In genomic region chr19:6677924-6678689, GRCh38 we compare ENCODE assay signal across 11 cellular contexts. TPM values are rescaled to one million over a fixed set of nuclear protein-coding genes. Genes with fewer than 3 reads are reported as not detected.
DNase-seq lines count a peak whose midpoint lies in the region; ATAC-seq and TF ChIP-seq lines count a peak whose summit lies in the region.
"Had no signal": no experiment of that assay in that cellular context is flagged by ENCODE, and none has a peak within 500 bp of the region (broad histone marks: within the 10 kb centered on the region; RNA-seq: fewer than 3 reads in every experiment).

No MANE protein-coding gene starts in this region.

- peak overlapping the region; percentile 49 for H3K4me3 ChIP-seq in H7 (ENCODE audit: insufficient read depth, low read depth, low read length)

- H3K27me3 ChIP-seq in H7 (ENCODE audit: control insufficient read depth, insufficient read depth, low read length) (no peaks in the 10 kb centered on the region), foreskin keratinocyte (peaks cover 2% of the 10 kb centered on the region)

- no peaks in the 10 kb centered on the region for H3K4me1 ChIP-seq in foreskin keratinocyte

- TF ChIP-seq CTCF in foreskin keratinocyte (conservative IDR thresholded peaks at IDR 0.05): no peak

- peak; percentile 24 for ATAC-seq in foreskin keratinocyte
- no peak for ATAC-seq in HG03342 (IDR thresholded peaks at IDR 0.05; ENCODE audit: unreplicated experiment)

- DNase-seq in H7: peak; percentile 95
- peak; percentile 90 for DNase-seq in activated CD8-positive, alpha-beta memory T cell treated with anti-CD3 and anti-CD28 coated beads for 24 hours
- DNase-seq in foreskin keratinocyte: peak in 1 of 2 donors; percentile 21
- DNase-seq in stimulated activated CD4-positive, alpha-beta T cell treated with anti-CD3 and anti-CD28 coated beads, Interleukin-2, amount 100 ng/mL, for 24 hours: peak; percentile 64 to 77
- DNase-seq in NCI-H510A treated with DMSO at 0.1 percent for 48 hours (lab: John Stamatoyannopoulos, UW): no peak
- no peak for DNase-seq in occipital lobe (lab: John Stamatoyannopoulos, UW)
- no peak for DNase-seq in NCI-H187 treated with DMSO at 0.1 percent for 48 hours (lab: John Stamatoyannopoulos, UW)

- peaks cover 3% of the 10 kb centered on the region for H3K36me3 ChIP-seq in H7 (replicated peaks; ENCODE audit: control insufficient read depth, insufficient read depth, low read length)

- H3K27ac ChIP-seq in foreskin keratinocyte: no peak overlapping the region
- H3K27ac ChIP-seq: VCaP had no signal

RNA-seq across cellular contexts. Expression of gene TNFSF14, which starts 8.1 kb away (rescaled TPM):
- total RNA-seq in H7 (2014; rRNA removed; shearing (Covaris generic)): 0.14 TPM in 1 of 2 replicates, not detected in the other
- total RNA-seq in foreskin keratinocyte (not detected in 2 replicates), occipital lobe (not detected)
- polyA plus RNA-seq in foreskin keratinocyte: not detected in 2 replicates
- total RNA-seq: fibroblast of lung, M059J had no signal
- polyA plus RNA-seq: fibroblast of lung had no signal

RNA-seq across cellular contexts. Expression of gene C3, which starts 42.3 kb away (rescaled TPM):
- total RNA-seq in H7 (2014; rRNA removed; shearing (Covaris generic)): 13.4 and 20.2 TPM in 2 replicates
- 3.4 and 4.8 TPM in 2 replicates for total RNA-seq in foreskin keratinocyte
- 4.6 and 5.2 TPM in 2 replicates for polyA plus RNA-seq in foreskin keratinocyte
- total RNA-seq in occipital lobe: 12.3 TPM

RNA-seq across cellular contexts. Expression of gene GPR108, which starts 59.3 kb away (rescaled TPM):
- 60.7 and 61.7 TPM in 2 replicates for total RNA-seq in H7 (2014; rRNA removed; shearing (Covaris generic))
- total RNA-seq in foreskin keratinocyte: 52.3 and 61.7 TPM in 2 replicates
- polyA plus RNA-seq in foreskin keratinocyte: 59.8 and 74.0 TPM in 2 replicates
- total RNA-seq in occipital lobe: 11.2 TPM

Comparison
In these comparisons a context has a peak if more than half of its experiments do, and no peak if none do; other contexts are left out.
1. DNase-seq: peak in H7 (single experiment), activated CD8-positive, alpha-beta memory T cell treated with anti-CD3 and anti-CD28 coated beads for 24 hours (single experiment) and stimulated activated CD4-positive, alpha-beta T cell treated with anti-CD3 and anti-CD28 coated beads, Interleukin-2, amount 100 ng/mL, for 24 hours (2 of 2); none in NCI-H510A treated with DMSO at 0.1 percent for 48 hours (single experiment), occipital lobe (single experiment) and NCI-H187 treated with DMSO at 0.1 percent for 48 hours (single experiment).